In genomic region chr1:244652699-244653438, GRCh38 we compare ENCODE assay signal across 8 cellular contexts. TPM values are rescaled to one million over a fixed set of nuclear protein-coding genes. Genes with fewer than 3 reads are reported as not detected.
DNase-seq lines count a peak whose midpoint lies in the region; ATAC-seq, FAIRE-seq and TF ChIP-seq lines count a peak whose summit lies in the region.

DESI2 (plus strand) TSS chr1:244653126; CDS start chr1:244653314, 188 bp downstream.

- H3K79me2 ChIP-seq in mammary epithelial cell (ENCODE audit: insufficient read depth, low read length) = peaks cover 47% of the 10 kb centered on the region

- peak; percentile 98 for ATAC-seq in GM18907 (IDR thresholded peaks at IDR 0.05; ENCODE audit: unreplicated experiment)
- peak; percentile 95 for ATAC-seq in HG03159 (IDR thresholded peaks at IDR 0.05; ENCODE audit: unreplicated experiment)

- H3K36me3 ChIP-seq in WERI-Rb-1 (peaks cover 17% of the 10 kb centered on the region), mammary epithelial cell (ENCODE audit: insufficient read depth, low read length) (peaks cover 3% of the 10 kb centered on the region), small intestine (ENCODE audit: control insufficient read depth in 2 of 2, insufficient read depth in 2 of 2, low read length in 2 of 2) (no peaks in the 10 kb centered on the region)

- H3K27ac ChIP-seq in WERI-Rb-1 = peak within 1 kb of the TSS; percentile 86
- peak within 1 kb of the TSS; percentile 83 for H3K27ac ChIP-seq in mammary epithelial cell (ENCODE audit: insufficient read depth, low read depth, low read length)
- peak within 1 kb of the TSS; percentile 82 to 96 for H3K27ac ChIP-seq in small intestine (ENCODE audit: low read depth in 1 of 2, low read length in 1 of 2)

- H3K4me2 ChIP-seq in mammary epithelial cell (ENCODE audit: insufficient read depth, low read depth, low read length) = peak within 1 kb of the TSS; percentile 91

- DNase-seq in AG08396 (ENCODE audit: low spot score) = peak; percentile 98
- DNase-seq in NCI-H2227 (lab: John Stamatoyannopoulos, UW; ENCODE audit: unreplicated experiment) = peak; percentile 99
- peak; percentile 100 for DNase-seq in WERI-Rb-1
- peak; percentile 99 for DNase-seq in mammary epithelial cell
- peak; percentile 96 for DNase-seq in iPS-NIHi11 (ENCODE audit: low spot score)
- DNase-seq in small intestine = peak; percentile 100

- H2AFZ ChIP-seq in mammary epithelial cell (ENCODE audit: low read depth, low read length) = peak within 1 kb of the TSS; percentile 99

- peak within 1 kb of the TSS; percentile 93 for H3K9ac ChIP-seq in mammary epithelial cell (ENCODE audit: insufficient read depth, low read length)

- dilution Hi-C loops in mammary epithelial cell (cut with HindIII; ENCODE audit: low sequenced_read_pairs) = no loop called here

- WGBS in mammary epithelial cell (ENCODE audit: low coverage, missing lambda C conversion rate) = 2% methylated on average over 30 of the region's 77 CpGs
- 0% methylated on average over 44 to 77 of the region's 77 CpGs for WGBS in small intestine, 3 donors

- no peaks in the 10 kb centered on the region for H3K9me3 ChIP-seq in WERI-Rb-1 (ENCODE audit: severe bottlenecking)
- no peaks in the 10 kb centered on the region for H3K9me3 ChIP-seq in mammary epithelial cell (replicated peaks; ENCODE audit: insufficient read depth, low read length)
- no peaks in the 10 kb centered on the region for H3K9me3 ChIP-seq in small intestine (ENCODE audit: control insufficient read depth, low read depth)

- BruUV-seq in mammary epithelial cell (replicated peaks; lab: Mats Ljungman, UMichigan) = no TSS peak

- no peaks in the 10 kb centered on the region for H4K20me1 ChIP-seq in mammary epithelial cell (ENCODE audit: insufficient read depth, low read length)

- CTCF ChIA-PET in mammary epithelial cell (lab: Charles Lee; ENCODE audit: low non-redundant PET) = no interaction called here

- intact Hi-C loops in mammary epithelial cell (cut with micrococcal nuclease) = loop anchor here (1.0 to 2.0 kb wide), 5 partner anchors 50 to 318 kb away; no protein-coding TSS in a partner anchor

- no peak for FAIRE-seq in small intestine (lab: Jason Lieb, UNC)

- H3K4me3 ChIP-seq in WERI-Rb-1 (ENCODE audit: low read depth, low read length) (peak within 1 kb of the TSS; percentile 93), mammary epithelial cell (replicated peaks in 1 of 3; ENCODE audit: insufficient read depth in 1 of 3, low read depth in 2 of 3, low read length in 3 of 3) (peak within 1 kb of the TSS; percentile 79 to 95 (median 89)), small intestine (ENCODE audit: low read depth in 1 of 2, low read length in 2 of 2) (peak within 1 kb of the TSS; percentile 85 to 98)

- H3K27me3 ChIP-seq in WERI-Rb-1 (ENCODE audit: insufficient read depth, low read depth, severe bottlenecking) (no peaks in the 10 kb centered on the region), mammary epithelial cell (ENCODE audit: insufficient read depth, low read length) (no peaks in the 10 kb centered on the region), small intestine (ENCODE audit: control insufficient read depth in 2 of 2, insufficient read depth in 2 of 2, low read length in 2 of 2) (no peaks in the 10 kb centered on the region)

- H3K4me1 ChIP-seq in mammary epithelial cell (ENCODE audit: insufficient read depth, low read length) (peaks cover 17% of the 10 kb centered on the region), small intestine (ENCODE audit: control insufficient read depth in 2 of 2, insufficient read depth in 1 of 2, low read depth in 1 of 2, low read length in 1 of 2) (peaks cover 4 to 12% of the 10 kb centered on the region in 2 donors)

- TF ChIP-seq CTCF in WERI-Rb-1 (IDR thresholded peaks at IDR 0.05; ENCODE audit: low read depth, low read length) (peak; percentile 66), mammary epithelial cell (conservative IDR thresholded peaks at IDR 0.05 in 1 of 2, IDR thresholded peaks at IDR 0.05 in 1 of 2; ENCODE audit: extremely low read depth in 1 of 2, insufficient read depth in 1 of 2, low read depth in 1 of 2, low read length in 2 of 2) (peak; percentile 9 to 52)

- in situ Hi-C loops in mammary epithelial cell (cut with MboI; ENCODE audit: low sequenced_read_pairs in 2 of 2) = loop anchor here in 1 of 2 donors (25.0 kb wide), 1 partner anchor 309 kb away; a partner anchor contains a TSS

RNA-seq across cellular contexts. Expression of gene DESI2, which starts in this region (rescaled TPM):
- 10 to 100 TPM; 38.5 to 63.3 TPM for total RNA-seq in mammary epithelial cell
- polyA plus RNA-seq in mammary epithelial cell = 16.8 TPM
- polyA minus RNA-seq in mammary epithelial cell = 27.2 TPM
- 10 to 100 TPM; 14.1 to 17.8 (median 17.7) TPM for polyA plus RNA-seq in small intestine

Comparison
In these comparisons a context has a peak if more than half of its experiments do, and no peak if none do; other contexts are left out.
1. Peak in every context shown above with its lines: DNase-seq, ATAC-seq, H3K4me3 ChIP-seq and H3K27ac ChIP-seq.